8 cellular contexts compared by ENCODE assay signal in genomic region chr9:137454145-137454505, GRCh38. TPM values are rescaled to one million over a fixed set of nuclear protein-coding genes. Genes with fewer than 3 reads are reported as not detected.
A peak's percentile ranks its signal among the peaks of the same experiment; 100 is the strongest.
DNase-seq lines count a peak whose midpoint lies in the region; ATAC-seq, FAIRE-seq and TF ChIP-seq lines count a peak whose summit lies in the region.

No MANE protein-coding gene starts in this region.

- peak overlapping the region; percentile 79 to 82 for H3K27ac ChIP-seq in esophagus (ENCODE audit: low read depth in 2 of 2, low read length in 1 of 2)

- peak overlapping the region; percentile 57 for H3K27ac Mint-ChIP-seq in T-helper 2 cell treated with Interferon-gamma antibody and Interleukin-4, amounts not matched to agents 5 μg/mL and 100 μg/mL, for 36 hours
- peak overlapping the region in 1 of 2 donors; percentile 70 for H3K27ac Mint-ChIP-seq in natural killer cell

- H3K9me3 Mint-ChIP-seq in T-helper 2 cell treated with Interferon-gamma antibody and Interleukin-4, amounts not matched to agents 5 μg/mL and 100 μg/mL, for 36 hours: no peaks in the 10 kb centered on the region
- H3K9me3 Mint-ChIP-seq in natural killer cell: no peaks in the 10 kb centered on the region

- 16 to 21% methylated on average over 16 to 19 of the region's 21 CpGs for WGBS in esophagus, 2 donors

- H3K36me3 Mint-ChIP-seq in T-helper 2 cell treated with Interferon-gamma antibody and Interleukin-4, amounts not matched to agents 5 μg/mL and 100 μg/mL, for 36 hours (ENCODE audit: low read depth): peaks cover 20% of the 10 kb centered on the region
- no peaks in the 10 kb centered on the region for H3K36me3 Mint-ChIP-seq in natural killer cell

- no peaks in the 10 kb centered on the region for H3K9me3 ChIP-seq in esophagus (ENCODE audit: control insufficient read depth in 2 of 2, insufficient read depth in 1 of 2, low read depth in 1 of 2, low read length in 1 of 2)

- peak overlapping the region; percentile 47 to 50 for H3K4me3 ChIP-seq in esophagus (ENCODE audit: low read depth in 1 of 2, low read length in 2 of 2)

- peak overlapping the region; percentile 71 for H3K4me3 Mint-ChIP-seq in T-helper 2 cell treated with Interferon-gamma antibody and Interleukin-4, amounts not matched to agents 5 μg/mL and 100 μg/mL, for 36 hours
- H3K4me3 Mint-ChIP-seq in natural killer cell: peak overlapping the region; percentile 60

- H3K27me3 Mint-ChIP-seq in T-helper 2 cell treated with Interferon-gamma antibody and Interleukin-4, amounts not matched to agents 5 μg/mL and 100 μg/mL, for 36 hours (ENCODE audit: low read depth): no peaks in the 10 kb centered on the region
- H3K27me3 Mint-ChIP-seq in natural killer cell (ENCODE audit: low read depth in 2 of 2): no peaks in the 10 kb centered on the region

- ATAC-seq in natural killer cell (peak; percentile 27 to 49 (median 44)), GM19455 (IDR thresholded peaks at IDR 0.05; ENCODE audit: unreplicated experiment) (no peak)

- no peak for FAIRE-seq in GM19239 (lab: Jason Lieb, UNC)

- H3K36me3 ChIP-seq in esophagus (ENCODE audit: control insufficient read depth in 2 of 2, insufficient read depth in 2 of 2, low read length in 1 of 2): peaks cover 4 to 10% of the 10 kb centered on the region in 2 donors

- peaks cover 14% of the 10 kb centered on the region for H3K4me1 Mint-ChIP-seq in T-helper 2 cell treated with Interferon-gamma antibody and Interleukin-4, amounts not matched to agents 5 μg/mL and 100 μg/mL, for 36 hours (ENCODE audit: low read depth)
- peaks cover 6 to 52% of the 10 kb centered on the region in 2 donors for H3K4me1 Mint-ChIP-seq in natural killer cell

- TF ChIP-seq CTCF in natural killer cell (IDR thresholded peaks at IDR 0.05): no peak

- intact Hi-C loops in natural killer cell (cut with micrococcal nuclease): no loop called here

- H3K27me3 ChIP-seq in esophagus (ENCODE audit: control insufficient read depth in 1 of 2, insufficient read depth in 2 of 2, low read length in 2 of 2): no peaks in the 10 kb centered on the region

- DNase-seq in GM19239 (ENCODE audit: insufficient read length, low spot score) (peak; percentile 60), natural killer cell (peak; percentile 59), NCI-H2029 (lab: John Stamatoyannopoulos, UW) (no peak), NCI-H2081 (lab: John Stamatoyannopoulos, UW) (no peak), cortex of kidney (lab: John Stamatoyannopoulos, UW) (no peak)
- peak; percentile 43 for DNase-seq in T-helper 2 cell treated with Interferon-gamma antibody and Interleukin-4, amounts not matched to agents 5 μg/mL and 100 μg/mL, for 36 hours (ENCODE audit: low spot score)

- H3K4me1 ChIP-seq in esophagus (ENCODE audit: control insufficient read depth in 2 of 2, insufficient read depth in 2 of 2, low read length in 1 of 2): peaks cover 5 to 18% of the 10 kb centered on the region in 2 donors

RNA-seq across cellular contexts. Expression of gene NSMF, which starts 5.0 kb away (rescaled TPM):
- polyA plus RNA-seq in esophagus: 10 to 100 TPM; 20.7 to 26.1 TPM
- total RNA-seq in natural killer cell: 100 to 1,000 TPM in 1 of 3 donors, 10 to 100 TPM in 2; 78.1 to 111 (median 87.8) TPM

RNA-seq across cellular contexts. Expression of gene ENTPD8, which starts 13.0 kb away (rescaled TPM):
- polyA plus RNA-seq in esophagus: under 1 TPM; 0.04 to 0.05 TPM
- not detected for total RNA-seq in natural killer cell

RNA-seq across cellular contexts. Expression of gene NOXA1, which starts 30.9 kb away (rescaled TPM):
- polyA plus RNA-seq in esophagus: 10 to 100 TPM in 1 of 2 donors, 1 to 10 TPM in 1; 6.5 to 14.3 TPM
- 1 to 10 TPM; 4.7 to 10.0 (median 7.7) TPM for total RNA-seq in natural killer cell

RNA-seq across cellular contexts. Expression of gene EXD3, which starts 31.2 kb away (rescaled TPM):
- polyA plus RNA-seq in esophagus: 10 to 100 TPM in 1 of 2 donors, 1 to 10 TPM in 1; 9.7 to 20.8 TPM
- total RNA-seq in natural killer cell: 10 to 100 TPM; 28.0 to 35.3 (median 29.6) TPM

Comparison
In these comparisons a context has a peak if more than half of its experiments do, and no peak if none do; other contexts are left out.
1. DNase-seq: peak in GM19239 (single experiment), T-helper 2 cell treated with Interferon-gamma antibody and Interleukin-4, amounts not matched to agents 5 μg/mL and 100 μg/mL, for 36 hours (single experiment) and natural killer cell (single experiment); none in NCI-H2029 (single experiment), NCI-H2081 (0 of 2) and cortex of kidney (single experiment).